9 cellular contexts compared by ENCODE assay signal in the genomic region with DNA sequence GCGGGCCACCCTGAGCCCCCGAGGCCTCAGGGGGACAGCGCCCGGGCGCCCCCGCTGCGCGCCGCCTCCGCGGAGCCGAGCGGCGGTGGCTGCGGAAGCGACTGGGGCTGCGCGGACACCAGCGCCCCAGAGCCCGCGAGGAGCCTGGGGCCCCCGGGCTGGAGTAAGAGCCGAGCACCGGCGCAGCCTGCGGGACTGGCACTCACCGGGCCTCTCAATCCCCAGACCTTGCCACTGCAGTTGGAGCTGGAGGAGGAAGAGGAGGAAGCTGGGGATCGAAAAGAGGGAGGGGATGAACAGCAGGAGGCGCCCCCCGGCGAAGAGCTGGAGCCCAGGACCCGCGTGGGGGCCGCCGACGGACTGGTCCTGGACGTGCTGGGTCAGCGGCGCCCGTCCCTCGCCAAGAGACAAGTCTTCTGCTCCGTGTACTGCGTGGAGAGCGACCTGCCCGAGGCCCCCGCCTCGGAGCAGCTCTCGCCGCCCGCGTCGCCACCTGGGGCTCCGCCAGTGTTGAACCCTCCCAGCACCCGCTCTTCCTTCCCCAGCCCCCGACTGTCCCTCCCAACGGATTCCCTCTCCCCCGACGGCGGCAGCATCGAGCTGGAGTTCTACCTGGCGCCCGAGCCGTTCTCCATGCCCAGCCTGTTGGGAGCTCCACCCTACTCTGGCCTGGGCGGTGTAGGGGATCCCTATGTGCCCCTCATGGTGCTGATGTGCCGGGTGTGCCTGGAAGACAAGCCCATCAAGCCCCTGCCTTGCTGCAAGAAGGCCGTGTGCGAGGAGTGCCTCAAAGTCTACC. TPM values are rescaled to one million over a fixed set of nuclear protein-coding genes. Genes with fewer than 3 reads are reported as not detected.
DNase-seq lines count a peak whose midpoint lies in the region; ATAC-seq and TF ChIP-seq lines count a peak whose summit lies in the region.
"Had no signal": no experiment of that assay in that cellular context is flagged by ENCODE, and none has a peak within 500 bp of the region (broad histone marks: within the 10 kb centered on the region; RNA-seq: fewer than 3 reads in every experiment).

No MANE protein-coding gene starts in this region.

- DNase-seq in ELR (ENCODE audit: low read depth) = peak; percentile 49
- no peak for DNase-seq in HFF-Myc (ENCODE audit: extremely low read depth, low read depth)
- peak; percentile 66 for DNase-seq in WTC11 (ENCODE audit: low spot score)
- DNase-seq in fibroblast of peridontal ligament (ENCODE audit: extremely low read depth) = peak; percentile 42
- no peak for DNase-seq in MV-4-11 (lab: John Stamatoyannopoulos, UW)
- DNase-seq: activated B cell treated with CpG ODN at 0.5 μM for 24 hours had no signal

- H3K27me3 Mint-ChIP-seq in WTC11 (ENCODE audit: low read depth) = peaks cover 13% of the 10 kb centered on the region

- ATAC-seq in WTC11 (peak; percentile 78), GM21737 (IDR thresholded peaks at IDR 0.05; ENCODE audit: unreplicated experiment) (no peak)

- H3K27ac ChIP-seq in muscle layer of duodenum (ENCODE audit: low read length) = peak overlapping the region; percentile 85
- peak overlapping the region; percentile 99 for H3K27ac ChIP-seq in urinary bladder (ENCODE audit: low read depth)

- no peaks in the 10 kb centered on the region for H3K9me3 ChIP-seq in muscle layer of duodenum (ENCODE audit: control insufficient read depth in 1 of 2, low read length in 2 of 2)

- 2% methylated on average over 67 of the region's 67 CpGs for WGBS in urinary bladder

- peak overlapping the region; percentile 79 for H3K4me3 Mint-ChIP-seq in WTC11
- H3K4me3 Mint-ChIP-seq: activated B cell treated with CpG ODN at 0.5 μM for 24 hours had no signal

- POLR2A ChIA-PET in WTC11 (lab: Charles Lee) = interaction anchor here (0.6 to 1.3 kb wide), 2 partner anchors 10 to 141 kb away, joined by 4 read pairs; no protein-coding TSS in a partner anchor

- H3K4me3 ChIP-seq in HFF-Myc (replicated peaks; ENCODE audit: low read depth, low read length) = peak overlapping the region; percentile 66
- H3K4me3 ChIP-seq in muscle layer of duodenum (ENCODE audit: low read depth in 1 of 2, low read length in 2 of 2) = peak overlapping the region; percentile 71 to 90
- peak overlapping the region; percentile 91 for H3K4me3 ChIP-seq in urinary bladder (ENCODE audit: low read depth, low read length)

- no peaks in the 10 kb centered on the region for H3K36me3 Mint-ChIP-seq in WTC11

- CTCF ChIA-PET in WTC11 (lab: Charles Lee) = interaction anchor here (0.7 to 1.9 kb wide), 9 partner anchors 12 to 191 kb away, joined by 3 to 7 read pairs (median 4); a partner anchor contains a TSS

- H3K27ac Mint-ChIP-seq in WTC11 = peak overlapping the region; percentile 35
- H3K27ac Mint-ChIP-seq: activated B cell treated with CpG ODN at 0.5 μM for 24 hours had no signal

- TF ChIP-seq CTCF in HFF-Myc (IDR thresholded peaks at IDR 0.05; ENCODE audit: low read depth, low read length, missing control alignments) (peak; percentile 24), WTC11 (IDR thresholded peaks at IDR 0.05) (no peak)

- H3K36me3 ChIP-seq in muscle layer of duodenum (ENCODE audit: control insufficient read depth in 1 of 2, insufficient read depth in 2 of 2, low read length in 2 of 2) (peaks cover 0 to 14% of the 10 kb centered on the region in 2 donors), urinary bladder (ENCODE audit: insufficient read depth) (no peaks in the 10 kb centered on the region)

- H3K4me1 Mint-ChIP-seq in WTC11 = peaks cover 31% of the 10 kb centered on the region

- no peaks in the 10 kb centered on the region for H3K27me3 ChIP-seq in muscle layer of duodenum (ENCODE audit: low read depth, low read length)

- peaks cover 0 to 8% of the 10 kb centered on the region in 2 donors for H3K4me1 ChIP-seq in muscle layer of duodenum (ENCODE audit: control insufficient read depth in 1 of 2, insufficient read depth in 2 of 2, low read length in 2 of 2)
- H3K4me1 ChIP-seq in urinary bladder (ENCODE audit: insufficient read depth) = peaks cover 2% of the 10 kb centered on the region

- no peaks in the 10 kb centered on the region for H3K9me3 Mint-ChIP-seq in WTC11
- H3K9me3 Mint-ChIP-seq: activated B cell treated with CpG ODN at 0.5 μM for 24 hours had no signal

TF ChIP-seq in WTC11, 78 proteins besides CTCF, POLR2A, EP300 and RAD21 (continues in another document):
- 0 out of 2 replicates have a peak, but pooled peaks have one; percentile 11 for TF ChIP-seq TEAD1 (CRISPR knock-in tag; IDR thresholded peaks at IDR 0.05)
- TF ChIP-seq, protein P1, sequence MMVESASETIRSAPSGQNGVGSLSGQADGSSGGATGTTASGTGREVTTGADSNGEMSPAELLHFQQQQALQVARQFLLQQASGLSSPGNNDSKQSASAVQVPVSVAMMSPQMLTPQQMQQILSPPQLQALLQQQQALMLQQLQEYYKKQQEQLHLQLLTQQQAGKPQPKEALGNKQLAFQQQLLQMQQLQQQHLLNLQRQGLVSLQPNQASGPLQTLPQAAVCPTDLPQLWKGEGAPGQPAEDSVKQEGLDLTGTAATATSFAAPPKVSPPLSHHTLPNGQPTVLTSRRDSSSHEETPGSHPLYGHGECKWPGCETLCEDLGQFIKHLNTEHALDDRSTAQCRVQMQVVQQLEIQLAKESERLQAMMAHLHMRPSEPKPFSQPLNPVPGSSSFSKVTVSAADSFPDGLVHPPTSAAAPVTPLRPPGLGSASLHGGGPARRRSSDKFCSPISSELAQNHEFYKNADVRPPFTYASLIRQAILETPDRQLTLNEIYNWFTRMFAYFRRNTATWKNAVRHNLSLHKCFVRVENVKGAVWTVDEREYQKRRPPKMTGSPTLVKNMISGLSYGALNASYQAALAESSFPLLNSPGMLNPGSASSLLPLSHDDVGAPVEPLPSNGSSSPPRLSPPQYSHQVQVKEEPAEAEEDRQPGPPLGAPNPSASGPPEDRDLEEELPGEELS (CRISPR knock-in tag; IDR thresholded peaks at IDR 0.05) = peak; percentile 18; the same call in 1 of the 2 replicates
- TF ChIP-seq ESRRA (CRISPR knock-in tag; IDR thresholded peaks at IDR 0.05; ENCODE audit: borderline replicate concordance) = no peak
- TF ChIP-seq, protein P2, sequence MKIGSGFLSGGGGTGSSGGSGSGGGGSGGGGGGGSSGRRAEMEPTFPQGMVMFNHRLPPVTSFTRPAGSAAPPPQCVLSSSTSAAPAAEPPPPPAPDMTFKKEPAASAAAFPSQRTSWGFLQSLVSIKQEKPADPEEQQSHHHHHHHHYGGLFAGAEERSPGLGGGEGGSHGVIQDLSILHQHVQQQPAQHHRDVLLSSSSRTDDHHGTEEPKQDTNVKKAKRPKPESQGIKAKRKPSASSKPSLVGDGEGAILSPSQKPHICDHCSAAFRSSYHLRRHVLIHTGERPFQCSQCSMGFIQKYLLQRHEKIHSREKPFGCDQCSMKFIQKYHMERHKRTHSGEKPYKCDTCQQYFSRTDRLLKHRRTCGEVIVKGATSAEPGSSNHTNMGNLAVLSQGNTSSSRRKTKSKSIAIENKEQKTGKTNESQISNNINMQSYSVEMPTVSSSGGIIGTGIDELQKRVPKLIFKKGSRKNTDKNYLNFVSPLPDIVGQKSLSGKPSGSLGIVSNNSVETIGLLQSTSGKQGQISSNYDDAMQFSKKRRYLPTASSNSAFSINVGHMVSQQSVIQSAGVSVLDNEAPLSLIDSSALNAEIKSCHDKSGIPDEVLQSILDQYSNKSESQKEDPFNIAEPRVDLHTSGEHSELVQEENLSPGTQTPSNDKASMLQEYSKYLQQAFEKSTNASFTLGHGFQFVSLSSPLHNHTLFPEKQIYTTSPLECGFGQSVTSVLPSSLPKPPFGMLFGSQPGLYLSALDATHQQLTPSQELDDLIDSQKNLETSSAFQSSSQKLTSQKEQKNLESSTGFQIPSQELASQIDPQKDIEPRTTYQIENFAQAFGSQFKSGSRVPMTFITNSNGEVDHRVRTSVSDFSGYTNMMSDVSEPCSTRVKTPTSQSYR (CRISPR knock-in tag; IDR thresholded peaks at IDR 0.05) = peak; percentile 61; the same call in 1 of the 2 replicates
- TF ChIP-seq, protein P3, sequence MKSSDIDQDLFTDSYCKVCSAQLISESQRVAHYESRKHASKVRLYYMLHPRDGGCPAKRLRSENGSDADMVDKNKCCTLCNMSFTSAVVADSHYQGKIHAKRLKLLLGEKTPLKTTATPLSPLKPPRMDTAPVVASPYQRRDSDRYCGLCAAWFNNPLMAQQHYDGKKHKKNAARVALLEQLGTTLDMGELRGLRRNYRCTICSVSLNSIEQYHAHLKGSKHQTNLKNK (CRISPR knock-in tag; IDR thresholded peaks at IDR 0.05) = no peak
- TF ChIP-seq, protein P4, sequence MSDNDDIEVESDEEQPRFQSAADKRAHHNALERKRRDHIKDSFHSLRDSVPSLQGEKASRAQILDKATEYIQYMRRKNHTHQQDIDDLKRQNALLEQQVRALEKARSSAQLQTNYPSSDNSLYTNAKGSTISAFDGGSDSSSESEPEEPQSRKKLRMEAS (CRISPR knock-in tag; IDR thresholded peaks at IDR 0.05) = peak; percentile 45; the same call in 1 of the 2 replicates
- TF ChIP-seq, protein P5, sequence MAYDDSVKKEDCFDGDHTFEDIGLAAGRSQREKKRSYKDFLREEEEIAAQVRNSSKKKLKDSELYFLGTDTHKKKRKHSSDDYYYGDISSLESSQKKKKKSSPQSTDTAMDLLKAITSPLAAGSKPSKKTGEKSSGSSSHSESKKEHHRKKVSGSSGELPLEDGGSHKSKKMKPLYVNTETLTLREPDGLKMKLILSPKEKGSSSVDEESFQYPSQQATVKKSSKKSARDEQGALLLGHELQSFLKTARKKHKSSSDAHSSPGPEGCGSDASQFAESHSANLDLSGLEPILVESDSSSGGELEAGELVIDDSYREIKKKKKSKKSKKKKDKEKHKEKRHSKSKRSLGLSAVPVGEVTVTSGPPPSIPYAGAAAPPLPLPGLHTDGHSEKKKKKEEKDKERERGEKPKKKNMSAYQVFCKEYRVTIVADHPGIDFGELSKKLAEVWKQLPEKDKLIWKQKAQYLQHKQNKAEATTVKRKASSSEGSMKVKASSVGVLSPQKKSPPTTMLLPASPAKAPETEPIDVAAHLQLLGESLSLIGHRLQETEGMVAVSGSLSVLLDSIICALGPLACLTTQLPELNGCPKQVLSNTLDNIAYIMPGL (CRISPR knock-in tag; IDR thresholded peaks at IDR 0.05) = peak; percentile 78
- TF ChIP-seq SMAD3 (CRISPR knock-in tag; IDR thresholded peaks at IDR 0.05; ENCODE audit: borderline replicate concordance) = 0 out of 2 replicates have a peak, but pooled peaks have one; percentile 43
- TF ChIP-seq, protein P6, sequence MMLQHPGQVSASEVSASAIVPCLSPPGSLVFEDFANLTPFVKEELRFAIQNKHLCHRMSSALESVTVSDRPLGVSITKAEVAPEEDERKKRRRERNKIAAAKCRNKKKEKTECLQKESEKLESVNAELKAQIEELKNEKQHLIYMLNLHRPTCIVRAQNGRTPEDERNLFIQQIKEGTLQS (CRISPR knock-in tag; conservative IDR thresholded peaks at IDR 0.05) = no peak
- peak; percentile 55; the same call in 1 of the 2 replicates for TF ChIP-seq FOXP1 (CRISPR knock-in tag; IDR thresholded peaks at IDR 0.05; ENCODE audit: borderline replicate concordance)
- 0 out of 2 replicates have a peak, but pooled peaks have one; percentile 36 for TF ChIP-seq ZNF219 (CRISPR knock-in tag; IDR thresholded peaks at IDR 0.05; ENCODE audit: borderline replicate concordance)

RNA-seq across cellular contexts. Expression of a gene that starts 0.6 kb away (rescaled TPM):
- 7.4 to 12.2 TPM (median 11.0 TPM) in 3 replicates for total RNA-seq in WTC11 (2021)
- 51.7 TPM for total RNA-seq in urinary bladder
- polyA plus RNA-seq in urinary bladder = 7.9 TPM
- total RNA-seq: activated B cell treated with CpG ODN at 0.5 μM for 24 hours had no signal

Comparison
In these comparisons a context has a peak if more than half of its experiments do, and no peak if none do; other contexts are left out.
1. DNase-seq: peak in ELR (single experiment), WTC11 (single experiment) and fibroblast of peridontal ligament (single experiment); none in HFF-Myc (single experiment) and MV-4-11 (single experiment).
2. Peak in every context shown above with its lines, with median percentiles within 50 percentile points of each other: H3K4me3 ChIP-seq.